17 cellular contexts compared by ENCODE assay signal in the genomic region with DNA sequence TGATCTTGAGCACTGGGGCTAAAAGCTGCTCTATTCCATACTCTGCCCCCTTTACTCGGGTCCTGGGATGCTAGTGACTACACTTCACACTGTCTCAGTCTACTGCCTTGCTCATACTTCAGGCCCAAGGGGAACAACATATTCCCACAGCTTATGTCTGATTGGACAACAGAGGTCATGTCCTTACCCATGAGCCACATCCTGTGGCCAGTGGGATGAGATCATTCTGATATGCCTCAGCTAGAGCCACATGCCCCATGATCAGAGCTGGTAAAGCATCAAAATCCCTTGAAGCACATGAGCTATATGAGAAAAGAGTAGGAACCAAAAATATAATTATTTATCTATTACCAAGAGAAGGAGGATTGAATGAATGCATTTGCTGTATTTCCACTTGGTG.
DNase-seq lines count a peak whose midpoint lies in the region; ATAC-seq and TF ChIP-seq lines count a peak whose summit lies in the region.
"Had no signal": no experiment of that assay in that cellular context is flagged by ENCODE, and none has a peak within 500 bp of the region (broad histone marks: within the 10 kb centered on the region; RNA-seq: fewer than 3 reads in every experiment).

No MANE protein-coding gene starts in this region.

- no peak overlapping the region for H3K4me2 ChIP-seq in fibroblast of lung (ENCODE audit: extremely low read depth, insufficient read depth, low read length)

- ATAC-seq in GM21381 (IDR thresholded peaks at IDR 0.05; ENCODE audit: unreplicated experiment): no peak
- ATAC-seq: Panc1 had no signal

- no peaks in the 10 kb centered on the region for H3K79me2 ChIP-seq in fibroblast of lung (ENCODE audit: control insufficient read depth, insufficient read depth, low read length)

- no peak overlapping the region for H2AFZ ChIP-seq in fibroblast of lung (ENCODE audit: low read length)

- no peaks in the 10 kb centered on the region for H3K9me3 ChIP-seq in fibroblast of lung (ENCODE audit: control insufficient read depth, insufficient read depth, low read depth, low read length)

- no peak for TF ChIP-seq CTCF in fibroblast of lung (conservative IDR thresholded peaks at IDR 0.05 in 1 of 2, IDR thresholded peaks at IDR 0.05 in 1 of 2; ENCODE audit: low read depth in 1 of 2, low read length in 2 of 2)

- no peaks in the 10 kb centered on the region for H4K20me1 ChIP-seq in fibroblast of lung (ENCODE audit: control insufficient read depth, extremely low read depth, insufficient read depth, low read length)

- DNase-seq in HT1080 (ENCODE audit: low read depth) (peak; percentile 65), RKO (ENCODE audit: low spot score) (peak; percentile 51), fibroblast of lung (ENCODE audit: low read depth in 2 of 2) (peak; percentile 20 to 45), DMS153 treated with DMSO at 0.1 percent for 48 hours (lab: John Stamatoyannopoulos, UW; ENCODE audit: unreplicated experiment) (no peak), NK-92 (lab: John Stamatoyannopoulos, UW; ENCODE audit: unreplicated experiment) (no peak), NCI-H510A (lab: John Stamatoyannopoulos, UW) (no peak)
- DNase-seq: CD4-positive, alpha-beta memory T cell; DMS79; HCEC 1CT; NCI-H1092; NCI-H146; NCI-H2081; NCI-H524; SHP77 treated with DMSO at 0.1 percent for 48 hours had no signal

- H3K4me1 ChIP-seq in fibroblast of lung (ENCODE audit: control insufficient read depth, extremely low read depth, insufficient read depth, low read length): no peaks in the 10 kb centered on the region

- H3K4me3 ChIP-seq in fibroblast of lung (replicated peaks in 1 of 4; ENCODE audit: control extremely low read depth in 1 of 4, insufficient read depth in 1 of 4, low read depth in 3 of 4, low read length in 4 of 4): no peak overlapping the region

- H3K27me3 ChIP-seq in fibroblast of lung (ENCODE audit: control insufficient read depth, insufficient read depth, low read length): no peaks in the 10 kb centered on the region

- no peak overlapping the region for H3K27ac ChIP-seq in fibroblast of lung (ENCODE audit: insufficient read depth, low read length)
- H3K27ac ChIP-seq: HL-60 had no signal

- H3K9ac ChIP-seq in fibroblast of lung (ENCODE audit: insufficient read depth, low read length): no peak overlapping the region

- H3K36me3 ChIP-seq in fibroblast of lung (ENCODE audit: control insufficient read depth, insufficient read depth, low read length): no peaks in the 10 kb centered on the region

Comparison
In these comparisons a context has a peak if more than half of its experiments do, and no peak if none do; other contexts are left out.
1. DNase-seq: peak in HT1080 (single experiment), RKO (single experiment) and fibroblast of lung (2 of 2); none in DMS153 treated with DMSO at 0.1 percent for 48 hours (single experiment), NK-92 (single experiment) and NCI-H510A (single experiment).